10 cellular contexts compared by ENCODE assay signal in genomic region chr1:89890085-89890754, GRCh38.
A peak's percentile ranks its signal among the peaks of the same experiment; 100 is the strongest.
DNase-seq lines count a peak whose midpoint lies in the region; ATAC-seq, FAIRE-seq and TF ChIP-seq lines count a peak whose summit lies in the region.
"Had no signal": no experiment of that assay in that cellular context is flagged by ENCODE, and none has a peak within 500 bp of the region (broad histone marks: within the 10 kb centered on the region; RNA-seq: fewer than 3 reads in every experiment).

No MANE protein-coding gene starts in this region.

- TF ChIP-seq EP300 in Ishikawa (IDR thresholded peaks at IDR 0.05; ENCODE audit: borderline replicate concordance), result no peak

- no peak overlapping the region for H4K8ac ChIP-seq in mesendoderm (ENCODE audit: low read depth, low read length)

- no peak for FAIRE-seq in D721Med (lab: Jason Lieb, UNC)

- H3K36me3 ChIP-seq in brain microvascular endothelial cell (replicated peaks), result no peaks in the 10 kb centered on the region
- H3K36me3 ChIP-seq in mesendoderm (ENCODE audit: control insufficient read depth, insufficient read depth, low read length), result no peaks in the 10 kb centered on the region
- H3K36me3 ChIP-seq: cardiac muscle cell had no signal

- H4K5ac ChIP-seq in mesendoderm (ENCODE audit: low read length), result no peak overlapping the region

- H3K27ac ChIP-seq in brain microvascular endothelial cell, result peak overlapping the region; percentile 82
- no peak overlapping the region for H3K27ac ChIP-seq in mesendoderm (ENCODE audit: low read depth, low read length)
- H3K27ac ChIP-seq: cardiac muscle cell had no signal

- H3K79me1 ChIP-seq in mesendoderm (ENCODE audit: low read length), result peaks cover 1% of the 10 kb centered on the region

- H3K27me3 ChIP-seq in brain microvascular endothelial cell (replicated peaks), result no peaks in the 10 kb centered on the region
- H3K27me3 ChIP-seq in mesendoderm (ENCODE audit: insufficient read depth, low read length, poor library complexity), result no peaks in the 10 kb centered on the region
- H3K27me3 ChIP-seq: cardiac muscle cell had no signal

- in situ Hi-C loops in brain microvascular endothelial cell (cut with HindIII; ENCODE audit: low pct_ligation_motif_present, low sequenced_read_pairs), result no loop called here

- H3K4me1 ChIP-seq in mesendoderm (ENCODE audit: control insufficient read depth, low read depth, low read length), result peaks cover 2% of the 10 kb centered on the region

- H3K23ac ChIP-seq in mesendoderm (ENCODE audit: low read length), result no peak overlapping the region

- no peak overlapping the region for H2BK5ac ChIP-seq in mesendoderm (ENCODE audit: low read length)

- no peak overlapping the region for H3K18ac ChIP-seq in mesendoderm (ENCODE audit: low read length)

- H3K4ac ChIP-seq in mesendoderm (ENCODE audit: low read depth, low read length), result peak overlapping the region; percentile 36

- ATAC-seq in GM18858 (IDR thresholded peaks at IDR 0.05; ENCODE audit: unreplicated experiment) (no peak), HG02798 (IDR thresholded peaks at IDR 0.05; ENCODE audit: poor library complexity, unreplicated experiment) (no peak)

- H2BK15ac ChIP-seq in mesendoderm (replicated peaks; ENCODE audit: low read depth), result no peak overlapping the region

- no peak for TF ChIP-seq RAD21 in Ishikawa (IDR thresholded peaks at IDR 0.05; ENCODE audit: low read depth)

- no peak overlapping the region for H3K9ac ChIP-seq in mesendoderm (ENCODE audit: low read length)

- no peak overlapping the region for H3K4me3 ChIP-seq in brain microvascular endothelial cell (ENCODE audit: low read depth, low read length)
- no peak overlapping the region for H3K4me3 ChIP-seq in mesendoderm (ENCODE audit: low read length)
- H3K4me3 ChIP-seq: cardiac muscle cell had no signal

- no CpG with 5 or more reads among the region's 7 CpGs for WGBS in mesendoderm (ENCODE audit: extremely low coverage, insufficient coverage, low lambda C conversion rate)

- no peak overlapping the region for H2AK5ac ChIP-seq in mesendoderm (ENCODE audit: low read length)

- H2BK120ac ChIP-seq in mesendoderm (ENCODE audit: low read depth, low read length), result no peak overlapping the region

- no peak overlapping the region for H3K56ac ChIP-seq in mesendoderm (ENCODE audit: low read length)

- no peaks in the 10 kb centered on the region for H3K79me2 ChIP-seq in mesendoderm (ENCODE audit: control insufficient read depth, insufficient read depth, low read length)

- H3K4me2 ChIP-seq in mesendoderm (ENCODE audit: low read length), result no peak overlapping the region

- TF ChIP-seq CTCF in brain microvascular endothelial cell (IDR thresholded peaks at IDR 0.05; ENCODE audit: low read depth, low read length, missing control alignments) (no peak), D721Med (IDR thresholded peaks at IDR 0.05; ENCODE audit: insufficient read depth, missing control alignments) (no peak)

- DNase-seq in Daoy (ENCODE audit: low read depth) (peak; percentile 94), brain microvascular endothelial cell (peak; percentile 45), mesendoderm (peak; percentile 93), retina (no peak), D721Med (ENCODE audit: insufficient read length, low spot score) (no peak)
- DNase-seq: stimulated activated naive CD4-positive, alpha-beta T cell had no signal

TF ChIP-seq in Ishikawa, 13 proteins besides CTCF, POLR2A, EP300 and RAD21:
- no peak for TF ChIP-seq CREB1 (IDR thresholded peaks at IDR 0.05; ENCODE audit: low read depth)
- no peak for TF ChIP-seq CEBPB (IDR thresholded peaks at IDR 0.05)
- peak; percentile 69 for TF ChIP-seq NFIC (IDR thresholded peaks at IDR 0.05)
TF ChIP-seq in Ishikawa: peak in this region for 1.

Comparison
In these comparisons a context has a peak if more than half of its experiments do, and no peak if none do; other contexts are left out.
1. DNase-seq: peak in Daoy (single experiment), brain microvascular endothelial cell (single experiment) and mesendoderm (single experiment); none in retina (single experiment) and D721Med (single experiment).